9 cellular contexts compared by ENCODE assay signal in genomic region chr1:39690943-39691382, GRCh38. TPM values are rescaled to one million over a fixed set of nuclear protein-coding genes. Genes with fewer than 3 reads are reported as not detected.
DNase-seq lines count a peak whose midpoint lies in the region; ATAC-seq and TF ChIP-seq lines count a peak whose summit lies in the region.
"Had no signal": no experiment of that assay in that cellular context is flagged by ENCODE, and none has a peak within 500 bp of the region (broad histone marks: within the 10 kb centered on the region; RNA-seq: fewer than 3 reads in every experiment).

No MANE protein-coding gene starts in this region.

- TF ChIP-seq CTCF in GM12875 (IDR thresholded peaks at IDR 0.05; ENCODE audit: borderline replicate concordance, insufficient read depth, low read depth, low read length) (no peak), Loucy (conservative IDR thresholded peaks at IDR 0.05; ENCODE audit: low read length) (no peak), psoas muscle (IDR thresholded peaks at IDR 0.05) (no peak)

- H2AFZ ChIP-seq in Loucy (ENCODE audit: low read length) = no peak overlapping the region

- 14 to 16% methylated on average over 26 of the region's 26 CpGs for WGBS in ectodermal cell, 2 experiments
- 10 to 20% (median 11%) methylated on average over 17 to 26 of the region's 26 CpGs for WGBS in psoas muscle, 3 donors

- no peaks in the 10 kb centered on the region for H3K27me3 ChIP-seq in Loucy (ENCODE audit: insufficient read depth, low read length, poor library complexity, severe bottlenecking)
- H3K27me3 ChIP-seq in ectodermal cell (ENCODE audit: control insufficient read depth, insufficient read depth, low read length, poor library complexity, severe bottlenecking) = peaks cover 100% of the 10 kb centered on the region
- H3K27me3 ChIP-seq in psoas muscle (ENCODE audit: insufficient read depth in 3 of 3, low read length in 2 of 3) = peaks cover 0 to 5% (median 0%) of the 10 kb centered on the region in 3 donors

- H4K20me1 ChIP-seq in Loucy (ENCODE audit: insufficient read depth, low read length, poor library complexity, severe bottlenecking) = no peaks in the 10 kb centered on the region

- H3K4me1 ChIP-seq in Loucy (ENCODE audit: insufficient read depth, low read length, poor library complexity, severe bottlenecking) (no peaks in the 10 kb centered on the region), ectodermal cell (ENCODE audit: control insufficient read depth, insufficient read depth, low read length) (peaks cover 13% of the 10 kb centered on the region), psoas muscle (peaks cover 31% of the 10 kb centered on the region)

- H3K27ac ChIP-seq in ectodermal cell (ENCODE audit: insufficient read depth, low read depth, low read length, poor library complexity, severe bottlenecking) (no peak overlapping the region), psoas muscle (no peak overlapping the region)

- H3K9ac ChIP-seq in Loucy (ENCODE audit: low read depth, low read length, poor library complexity, severe bottlenecking) = no peak overlapping the region

- peak overlapping the region; percentile 44 for H3K4me3 ChIP-seq in GM12875 (ENCODE audit: low read depth, low read length)
- H3K4me3 ChIP-seq in Loucy (ENCODE audit: low read length, poor library complexity, severe bottlenecking) = no peak overlapping the region
- peak overlapping the region; percentile 11 for H3K4me3 ChIP-seq in ectodermal cell (ENCODE audit: insufficient read depth, low read depth, low read length)
- peak overlapping the region; percentile 53 for H3K4me3 ChIP-seq in psoas muscle

- H3K36me3 ChIP-seq in Loucy (ENCODE audit: insufficient read depth, low read length) (no peaks in the 10 kb centered on the region), ectodermal cell (ENCODE audit: control insufficient read depth, insufficient read depth, low read length) (no peaks in the 10 kb centered on the region), psoas muscle (ENCODE audit: insufficient read depth in 1 of 2, low read depth in 1 of 2) (no peaks in the 10 kb centered on the region)

- H3K9me3 ChIP-seq in Loucy (ENCODE audit: insufficient read depth, low read depth, low read length) (no peaks in the 10 kb centered on the region), ectodermal cell (ENCODE audit: control insufficient read depth, low read length) (no peaks in the 10 kb centered on the region), psoas muscle (no peaks in the 10 kb centered on the region)

- no peaks in the 10 kb centered on the region for H3F3A ChIP-seq in Loucy (ENCODE audit: low read depth)

- H3K9me2 ChIP-seq in Loucy (replicated peaks; ENCODE audit: low read depth, low read length) = no peaks in the 10 kb centered on the region

- ATAC-seq in psoas muscle (no peak), HG03432 (IDR thresholded peaks at IDR 0.05; ENCODE audit: unreplicated experiment) (no peak)

- DNase-seq in psoas muscle (no peak), NCI-H69 (lab: John Stamatoyannopoulos, UW) (no peak), mucosa of gallbladder (ENCODE audit: low spot score) (no peak)
- DNase-seq in effector CD4-positive, alpha-beta T cell = no peak
- DNase-seq: T1000 had no signal

- no peaks in the 10 kb centered on the region for H3K79me2 ChIP-seq in Loucy (ENCODE audit: insufficient read depth, low read length)

- H3K4me2 ChIP-seq in Loucy (ENCODE audit: low read depth, low read length, poor library complexity, severe bottlenecking) = peak overlapping the region; percentile 58

- intact Hi-C loops in psoas muscle (cut with DNase I) = no loop called here

RNA-seq across cellular contexts. Expression of gene HPCAL4, which starts 0.3 kb away (rescaled TPM):
- polyA plus RNA-seq in ectodermal cell (2013, experiment 1 of 4) = 0.26 TPM
- polyA plus RNA-seq in ectodermal cell (2013, experiment 2 of 4) = 0.11 TPM
- polyA plus RNA-seq in ectodermal cell (2013, experiment 3 of 4) = 0.21 TPM
- 0.12 TPM for polyA plus RNA-seq in ectodermal cell (2013, experiment 4 of 4)
- total RNA-seq in psoas muscle = 1 to 10 TPM; 1.3 to 9.4 (median 3.1) TPM
- 1 to 10 TPM in 2 of 3 donors, under 1 TPM in 1; 0.29 to 3.2 (median 1.3) TPM for polyA plus RNA-seq in psoas muscle
- total RNA-seq in mucosa of gallbladder = 0.20 TPM

RNA-seq across cellular contexts. Expression of gene NT5C1A, which starts 19.1 kb away (rescaled TPM):
- not detected for polyA plus RNA-seq in ectodermal cell (2013, experiment 1 of 4)
- polyA plus RNA-seq in ectodermal cell (2013, experiment 2 of 4) = not detected
- polyA plus RNA-seq in ectodermal cell (2013, experiment 3 of 4) = not detected
- not detected for polyA plus RNA-seq in ectodermal cell (2013, experiment 4 of 4)
- total RNA-seq in psoas muscle (100 to 1,000 TPM in 1 of 4 donors, 10 to 100 TPM in 3; 35.0 to 112 (median 63.3) TPM), mucosa of gallbladder (2.9 TPM)
- 1 to 10 TPM; 1.2 to 7.7 (median 2.3) TPM for polyA plus RNA-seq in psoas muscle

RNA-seq across cellular contexts. Expression of gene PPIE, which starts 47.7 kb away (rescaled TPM):
- polyA plus RNA-seq in ectodermal cell (2013, experiment 1 of 4) = 52.0 TPM
- polyA plus RNA-seq in ectodermal cell (2013, experiment 2 of 4) = 50.3 TPM
- polyA plus RNA-seq in ectodermal cell (2013, experiment 3 of 4) = 47.1 TPM
- polyA plus RNA-seq in ectodermal cell (2013, experiment 4 of 4) = 52.8 TPM
- total RNA-seq in psoas muscle (10 to 100 TPM; 23.5 to 34.3 (median 33.2) TPM), mucosa of gallbladder (39.3 TPM)
- 10 to 100 TPM; 44.5 to 53.2 (median 49.4) TPM for polyA plus RNA-seq in psoas muscle

RNA-seq across cellular contexts. Expression of gene HEYL, which starts 51.5 kb away (rescaled TPM):
- 8.1 TPM for polyA plus RNA-seq in ectodermal cell (2013, experiment 1 of 4)
- polyA plus RNA-seq in ectodermal cell (2013, experiment 2 of 4) = 12.0 TPM
- 10.4 TPM for polyA plus RNA-seq in ectodermal cell (2013, experiment 3 of 4)
- 12.0 TPM for polyA plus RNA-seq in ectodermal cell (2013, experiment 4 of 4)
- total RNA-seq in psoas muscle (10 to 100 TPM in 1 of 4 donors, 1 to 10 TPM in 3; 4.1 to 10.0 (median 6.5) TPM), mucosa of gallbladder (8.5 TPM)
- 1 to 10 TPM; 2.1 to 5.8 (median 3.2) TPM for polyA plus RNA-seq in psoas muscle
